Comparison of ENCODE assay signal across 8 cellular contexts in the genomic region with DNA sequence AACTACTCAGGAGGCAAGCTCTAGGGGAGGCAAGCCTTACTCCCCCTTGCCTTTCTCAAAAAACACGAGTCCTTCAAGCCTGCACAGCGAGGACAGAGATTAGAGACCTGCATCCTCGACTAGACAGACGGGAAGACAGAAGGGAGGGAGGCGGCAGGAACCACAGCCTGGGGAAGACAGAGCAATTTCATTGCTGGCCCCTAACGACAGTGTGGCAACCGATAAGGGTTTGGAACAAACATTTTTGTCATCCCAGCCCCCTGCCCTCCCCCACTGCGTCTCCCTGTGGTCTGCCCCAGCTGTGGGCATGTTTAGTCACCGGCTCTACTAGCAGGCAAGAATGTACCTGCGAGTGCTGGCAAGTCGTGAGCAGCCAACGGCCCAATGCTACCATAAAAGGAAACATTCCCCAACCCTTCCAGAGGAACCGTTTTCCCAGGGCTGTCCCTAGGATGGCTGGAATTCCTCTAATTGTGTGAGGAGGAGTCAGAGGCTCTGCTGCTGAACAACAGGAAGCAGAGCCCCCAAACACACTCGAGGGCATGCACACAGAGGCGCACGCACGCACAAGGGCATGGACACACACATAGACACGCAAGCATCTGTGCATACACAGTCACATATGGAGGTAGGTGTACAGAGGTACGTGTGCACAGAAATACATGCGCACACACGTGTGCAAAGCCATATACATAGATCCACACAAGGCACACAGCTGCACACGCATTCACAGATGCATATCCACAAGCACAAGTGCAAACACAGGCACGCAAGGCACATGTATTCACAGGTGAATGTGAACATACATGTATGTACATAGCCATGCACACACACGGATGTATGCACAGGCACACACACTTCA. TPM values are rescaled to one million over a fixed set of nuclear protein-coding genes. Genes with fewer than 3 reads are reported as not detected.
A peak's percentile ranks its signal among the peaks of the same experiment; 100 is the strongest.
DNase-seq lines count a peak whose midpoint lies in the region; ATAC-seq lines count a peak whose summit lies in the region.

No MANE protein-coding gene starts in this region.

- no peaks in the 10 kb centered on the region for H3K27me3 Mint-ChIP-seq in naive thymus-derived CD8-positive, alpha-beta T cell

- peak; percentile 83 for DNase-seq in GM04504 (ENCODE audit: low read depth)
- peak; percentile 53 to 68 for DNase-seq in NOMO-1 (lab: John Stamatoyannopoulos, UW; ENCODE audit: unreplicated experiment in 2 of 2)
- DNase-seq in activated CD8-positive, alpha-beta memory T cell treated with anti-CD3 and anti-CD28 coated beads, Interleukin-2, amount 50 U/mL, for 48 hours: peak; percentile 89
- peak; percentile 80 for DNase-seq in epithelial cell of prostate (ENCODE audit: low read depth, low spot score)
- DNase-seq in naive thymus-derived CD8-positive, alpha-beta T cell: peak in 9 of 10 donors; percentile 46 to 90 (median 70)
- peak; percentile 85 for DNase-seq in stimulated activated naive CD4-positive, alpha-beta T cell treated with Interleukin-2 at 50 U/mL for 16 hours (lab: John Stamatoyannopoulos, UW)
- DNase-seq in NCI-H2196 treated with DMSO at 0.1 percent for 48 hours (lab: John Stamatoyannopoulos, UW; ENCODE audit: unreplicated experiment): no peak

- no peaks in the 10 kb centered on the region for H3K9me3 Mint-ChIP-seq in naive thymus-derived CD8-positive, alpha-beta T cell

- peak; percentile 37 to 46 for ATAC-seq in naive thymus-derived CD8-positive, alpha-beta T cell
- no peak for ATAC-seq in HG03565 (IDR thresholded peaks at IDR 0.05; ENCODE audit: unreplicated experiment)

- POLR2A ChIA-PET in naive thymus-derived CD8-positive, alpha-beta T cell (lab: Charles Lee): interaction anchor here (0.6 to 4.7 kb wide), 23 partner anchors 8 to 153 kb away, joined by 3 to 61 read pairs (median 6); a partner anchor contains a TSS

- peaks cover 58 to 90% (median 84%) of the 10 kb centered on the region in 4 donors for H3K4me1 Mint-ChIP-seq in naive thymus-derived CD8-positive, alpha-beta T cell

- peak overlapping the region; percentile 80 to 96 (median 92) for H3K4me3 Mint-ChIP-seq in naive thymus-derived CD8-positive, alpha-beta T cell

- H3K27ac Mint-ChIP-seq in naive thymus-derived CD8-positive, alpha-beta T cell: peak overlapping the region; percentile 96 to 99 (median 99)

- peak overlapping the region; percentile 99 for H3K27ac ChIP-seq in epithelial cell of prostate

- H3K36me3 Mint-ChIP-seq in naive thymus-derived CD8-positive, alpha-beta T cell: peaks cover 6 to 72% (median 26%) of the 10 kb centered on the region in 3 donors

RNA-seq across cellular contexts. Expression of a gene that starts 58.3 kb away (rescaled TPM):
- 100 to 1,000 TPM; 711 to 718 TPM for total RNA-seq in naive thymus-derived CD8-positive, alpha-beta T cell
- 100 to 1,000 TPM in 2 of 3 donors, 10 to 100 TPM in 1; 51.2 to 389 (median 105) TPM for polyA plus RNA-seq in naive thymus-derived CD8-positive, alpha-beta T cell
